ENCODE assay signal across 8 cellular contexts in genomic region chr1:24929091-24929875, GRCh38. TPM values are rescaled to one million over a fixed set of nuclear protein-coding genes. Genes with fewer than 3 reads are reported as not detected.
DNase-seq lines count a peak whose midpoint lies in the region; ATAC-seq and TF ChIP-seq lines count a peak whose summit lies in the region.

No MANE protein-coding gene starts in this region.

- POLR2A ChIA-PET in BJ (lab: Charles Lee) = no interaction called here

- DNase-seq in BJ (ENCODE audit: low read depth) (no peak), esophagus muscularis mucosa (ENCODE audit: extremely low spot score) (no peak), sigmoid colon (peak; percentile 56), T1000 (lab: John Stamatoyannopoulos, UW) (no peak), nucleus accumbens (lab: John Stamatoyannopoulos, UW) (no peak)
- peak; percentile 32 to 42 for DNase-seq in activated CD4-positive, alpha-beta T cell treated with anti-CD3 and anti-CD28 coated beads, Interleukin-2, amount 50 U/mL, for 24 hours (ENCODE audit: low read depth in 1 of 2, low spot score in 1 of 2)

- H3K27ac Mint-ChIP-seq in IgD-negative memory B cell = peak overlapping the region; percentile 90 to 99 (median 99)

- TF ChIP-seq EP300 in esophagus muscularis mucosa (IDR thresholded peaks at IDR 0.05) (no peak), sigmoid colon (IDR thresholded peaks at IDR 0.05) (no peak)

- no peaks in the 10 kb centered on the region for H3K9me3 Mint-ChIP-seq in IgD-negative memory B cell

- H3K27me3 Mint-ChIP-seq in IgD-negative memory B cell = no peaks in the 10 kb centered on the region

- H3K4me3 Mint-ChIP-seq in IgD-negative memory B cell = peak overlapping the region; percentile 86 to 100 (median 100)

- H3K4me1 ChIP-seq in esophagus muscularis mucosa = peaks cover 23 to 52% (median 42%) of the 10 kb centered on the region in 4 donors
- H3K4me1 ChIP-seq in sigmoid colon = peaks cover 0 to 62% (median 45%) of the 10 kb centered on the region in 4 donors

- ATAC-seq in GM19395 (IDR thresholded peaks at IDR 0.05; ENCODE audit: unreplicated experiment) = peak; percentile 12

- intact Hi-C loops in esophagus muscularis mucosa (cut with DNase I) (no loop called here), sigmoid colon (cut with DNase I) (no loop called here)

- H3K9me3 ChIP-seq in esophagus muscularis mucosa (no peaks in the 10 kb centered on the region), sigmoid colon (no peaks in the 10 kb centered on the region)

- H3K36me3 ChIP-seq in BJ (ENCODE audit: control insufficient read depth, insufficient read depth, low read length) = no peaks in the 10 kb centered on the region
- H3K36me3 ChIP-seq in esophagus muscularis mucosa = no peaks in the 10 kb centered on the region
- no peaks in the 10 kb centered on the region for H3K36me3 ChIP-seq in sigmoid colon

- TF ChIP-seq POLR2A in esophagus muscularis mucosa (IDR thresholded peaks at IDR 0.05; ENCODE audit: low read depth) (no peak), sigmoid colon (IDR thresholded peaks at IDR 0.05) (no peak)

- peak overlapping the region; percentile 44 for H3K4me3 ChIP-seq in BJ (ENCODE audit: low read depth, low read length)
- H3K4me3 ChIP-seq in esophagus muscularis mucosa = peak overlapping the region; percentile 42 to 57 (median 44)
- H3K4me3 ChIP-seq in sigmoid colon = peak overlapping the region in 3 of 4 donors; percentile 20 to 44 (median 25)

- H3K36me3 Mint-ChIP-seq in IgD-negative memory B cell = peaks cover 4% of the 10 kb centered on the region

- TF ChIP-seq CTCF in BJ (IDR thresholded peaks at IDR 0.05; ENCODE audit: insufficient read depth, low read depth, low read length) (no peak), esophagus muscularis mucosa (IDR thresholded peaks at IDR 0.05) (no peak), sigmoid colon (IDR thresholded peaks at IDR 0.05) (no peak)

- peak overlapping the region in 3 of 4 donors; percentile 23 to 57 (median 56) for H3K27ac ChIP-seq in esophagus muscularis mucosa (replicated peaks in 1 of 4)
- peak overlapping the region in 2 of 4 donors; percentile 34 to 49 for H3K27ac ChIP-seq in sigmoid colon

- whole genome bisulfite sequencing in esophagus muscularis mucosa = 3% methylated on average over 27 of the region's 91 CpGs
- WGBS in sigmoid colon, 2 donors = 1% methylated on average over 91 of the region's 91 CpGs

- H3K27me3 ChIP-seq in BJ (ENCODE audit: control insufficient read depth, insufficient read depth, low read length) = peaks cover 54% of the 10 kb centered on the region
- H3K27me3 ChIP-seq in esophagus muscularis mucosa = peaks cover 0 to 98% (median 88%) of the 10 kb centered on the region in 4 donors
- peaks cover 66 to 97% (median 96%) of the 10 kb centered on the region in 3 donors for H3K27me3 ChIP-seq in sigmoid colon

- CTCF ChIA-PET in BJ (lab: Yijun Ruan, JAX) = interaction anchor here (1.3 to 14.8 kb wide), 3 partner anchors 11 to 107 kb away, joined by 4 to 146 read pairs (median 11); no protein-coding TSS in a partner anchor

- peaks cover 32 to 40% (median 33%) of the 10 kb centered on the region in 3 donors for H3K4me1 Mint-ChIP-seq in IgD-negative memory B cell

RNA-seq across cellular contexts. Expression of gene RUNX3, which starts 0.8 kb away (rescaled TPM):
- polyA plus RNA-seq in BJ (2011; rRNA removed) = 0.23 and 0.54 TPM in 2 replicates
- polyA minus RNA-seq in BJ (2011; rRNA and poly(A)+ RNA removed) = 0.41 and 0.57 TPM in 2 replicates
- polyA plus RNA-seq in IgD-negative memory B cell = 30.1 TPM
- total RNA-seq in esophagus muscularis mucosa = 1 to 10 TPM in 3 of 4 donors, under 1 TPM in 1; 0.91 to 4.4 (median 2.3) TPM
- 1 to 10 TPM in 1 of 4 donors, under 1 TPM in 2, not detected in 1; 0.36 to 1.2 (median 0.49) TPM for total RNA-seq in sigmoid colon
- polyA plus RNA-seq in sigmoid colon = 10 to 100 TPM in 1 of 3 donors, 1 to 10 TPM in 2; 1.2 to 18.0 (median 3.7) TPM

Comparison
In these comparisons a context has a peak if more than half of its experiments do, and no peak if none do; other contexts are left out.
1. DNase-seq: peak in activated CD4-positive, alpha-beta T cell treated with anti-CD3 and anti-CD28 coated beads, Interleukin-2, amount 50 U/mL, for 24 hours (2 of 2) and sigmoid colon (single experiment); none in BJ (single experiment), esophagus muscularis mucosa (single experiment), T1000 (single experiment) and nucleus accumbens (0 of 56).
2. Peak in every context shown above with its lines, with median percentiles within 50 percentile points of each other: H3K4me3 ChIP-seq.